In genomic region chr19:9936151-9937000, GRCh38 we compare ENCODE assay signal across 9 cellular contexts. TPM values are rescaled to one million over a fixed set of nuclear protein-coding genes. Genes with fewer than 3 reads are reported as not detected.
DNase-seq lines count a peak whose midpoint lies in the region; ATAC-seq, FAIRE-seq and TF ChIP-seq lines count a peak whose summit lies in the region.
"Had no signal": no experiment of that assay in that cellular context is flagged by ENCODE, and none has a peak within 500 bp of the region (broad histone marks: within the 10 kb centered on the region; RNA-seq: fewer than 3 reads in every experiment).

OLFM2 (minus strand) TSS chr19:9936515; CDS start chr19:9936366, 149 bp downstream.

- H3K9me3 ChIP-seq in H1 (ENCODE audit: insufficient read depth in 2 of 2, low read depth in 1 of 2, low read length in 1 of 2) (no peaks in the 10 kb centered on the region), neural progenitor cell (ENCODE audit: low read depth) (no peaks in the 10 kb centered on the region)

- peak within 1 kb of the TSS; percentile 96 for H3K18ac ChIP-seq in H1 (ENCODE audit: extremely low read depth, low read length)

- CTCF ChIA-PET in H1 (lab: Charles Lee; ENCODE audit: partially characterized antibody), result interaction anchor here (1.6 to 1.9 kb wide), 2 partner anchors 30 to 65 kb away, joined by 7 to 9 read pairs; no protein-coding TSS in a partner anchor

- peak within 1 kb of the TSS; percentile 47; the same call in 1 of the 2 replicates for H3K27ac ChIP-seq in H1 (ENCODE audit: low read depth, low read length)
- H3K27ac ChIP-seq in neural progenitor cell, result no peak within 1 kb of the TSS

- TF ChIP-seq EP300 in H1 (IDR thresholded peaks at IDR 0.05; ENCODE audit: borderline replicate concordance in 1 of 2, low read depth in 2 of 2, low read length in 2 of 2), result no peak

- H4K20me1 ChIP-seq in H1 (replicated peaks in 1 of 2; ENCODE audit: control insufficient read depth in 1 of 2, insufficient read depth in 2 of 2, low read length in 2 of 2) (peaks cover 2 to 7% of the 10 kb centered on the region in 2 experiments), neural progenitor cell (ENCODE audit: low read depth) (peaks cover 7% of the 10 kb centered on the region)

- 0% methylated on average over 1 of the region's 79 CpGs; no CpG with 5 or more reads in 1 of the 2 experiments for WGBS in H1 (ENCODE audit: extremely low coverage in 1 of 2, insufficient coverage in 1 of 2, insufficient read length in 1 of 2, insufficient replicate concordance in 2 of 2, low coverage in 1 of 2, low lambda C conversion rate in 2 of 2, missing lambda C conversion rate in 1 of 2), 2 experiments

- peak within 1 kb of the TSS; percentile 88 for H4K91ac ChIP-seq in H1 (replicated peaks; ENCODE audit: insufficient read length, low read length)

- peak within 1 kb of the TSS; percentile 86; the same call in 1 of the 2 replicates for H2BK5ac ChIP-seq in H1 (ENCODE audit: low read depth, low read length)

- H3K56ac ChIP-seq in H1 (replicated peaks; ENCODE audit: insufficient read length, low read depth, low read length), result peak within 1 kb of the TSS; percentile 77

- H3K4me3 Mint-ChIP-seq in neural progenitor cell, result peak within 1 kb of the TSS; percentile 95

- peaks cover 27% of the 10 kb centered on the region for H3K4me1 Mint-ChIP-seq in neural progenitor cell

- FAIRE-seq in H1 (lab: Jason Lieb, UNC), result no peak

- no peaks in the 10 kb centered on the region; the same call in 1 of the 2 replicates for H3K79me1 ChIP-seq in H1 (ENCODE audit: low read depth, low read length)

- peaks cover 12% of the 10 kb centered on the region for H3K23me2 ChIP-seq in H1 (ENCODE audit: low read depth, low read length)

- peak within 1 kb of the TSS; percentile 97 for H2AK5ac ChIP-seq in H1 (ENCODE audit: low read depth, low read length)

- H3K36me3 ChIP-seq in H1 (ENCODE audit: control insufficient read depth in 2 of 4, insufficient read depth in 4 of 4, low read length in 3 of 4) (no peaks in the 10 kb centered on the region), neural progenitor cell (no peaks in the 10 kb centered on the region)

- H3K9ac ChIP-seq in H1 (replicated peaks in 1 of 4; ENCODE audit: extremely low read depth in 1 of 4, low read depth in 3 of 4, low read length in 3 of 4) (peak within 1 kb of the TSS in 3 of 4 experiments; percentile 46 to 78 (median 51); a peak in 6 of 7 replicates), neural progenitor cell (no peak within 1 kb of the TSS)

- H3F3A ChIP-seq in neural progenitor cell (ENCODE audit: low read depth), result peaks cover 21% of the 10 kb centered on the region

- H3K79me2 ChIP-seq in H1 (ENCODE audit: control insufficient read depth in 1 of 2, insufficient read depth in 2 of 2, low read length in 2 of 2) (peaks cover 0 to 28% of the 10 kb centered on the region in 2 experiments; a peak in 1 of 4 replicates), neural progenitor cell (ENCODE audit: low read depth) (no peaks in the 10 kb centered on the region)

- H3K4me3 ChIP-seq in H1 (ENCODE audit: extremely low read depth in 1 of 4, insufficient read depth in 2 of 4, low read depth in 3 of 4, low read length in 4 of 4), result peak within 1 kb of the TSS; percentile 67 to 83 (median 80)
- peak within 1 kb of the TSS; percentile 91 for H3K4me3 ChIP-seq in neural progenitor cell

- no peak for TF ChIP-seq RAD21 in H1 (IDR thresholded peaks at IDR 0.05 in 1 of 2, conservative IDR thresholded peaks at IDR 0.05 in 1 of 2; ENCODE audit: low read depth in 2 of 2, low read length in 2 of 2)

- ATAC-seq in GM19397 (IDR thresholded peaks at IDR 0.05; ENCODE audit: unreplicated experiment), result no peak
- ATAC-seq in GM19351 (IDR thresholded peaks at IDR 0.05; ENCODE audit: unreplicated experiment), result no peak

- peak within 1 kb of the TSS; percentile 91 for H2BK12ac ChIP-seq in H1 (ENCODE audit: low read depth, low read length)

- TF ChIP-seq POLR2A in H1 (IDR thresholded peaks at IDR 0.05; ENCODE audit: control extremely low read depth in 1 of 2, low read depth in 2 of 2, low read length in 2 of 2), result no peak

- H3K27me3 ChIP-seq in H1 (replicated peaks in 1 of 4; ENCODE audit: control insufficient read depth in 3 of 4, extremely low read depth in 1 of 4, insufficient read depth in 3 of 4, low read length in 3 of 4) (peaks cover 0 to 2% (median 0%) of the 10 kb centered on the region in 4 experiments; a peak in 2 of 7 replicates), neural progenitor cell (peaks cover 33% of the 10 kb centered on the region)

- H3K36me3 Mint-ChIP-seq in neural progenitor cell, result no peaks in the 10 kb centered on the region

- peak within 1 kb of the TSS; percentile 96 for H2BK15ac ChIP-seq in H1 (ENCODE audit: low read length)

- peak within 1 kb of the TSS; percentile 19 for H3K4ac ChIP-seq in H1 (replicated peaks; ENCODE audit: insufficient read length, low read depth, low read length)

- POLR2A ChIA-PET in H1 (lab: Charles Lee; ENCODE audit: partially characterized antibody), result interaction anchor here (0.8 to 1.2 kb wide), 4 partner anchors 9 to 177 kb away, joined by 3 to 4 read pairs (median 4); no protein-coding TSS in a partner anchor

- H3K27ac Mint-ChIP-seq in neural progenitor cell, result peak within 1 kb of the TSS; percentile 81

- H3K27me3 Mint-ChIP-seq in neural progenitor cell (ENCODE audit: insufficient read depth, low read depth), result peaks cover 26% of the 10 kb centered on the region

- H2BK120ac ChIP-seq in H1 (replicated peaks; ENCODE audit: low read depth, low read length), result peak within 1 kb of the TSS; percentile 92

- peak within 1 kb of the TSS; percentile 88 to 98 for H3K4me2 ChIP-seq in H1 (ENCODE audit: insufficient read depth in 1 of 2, low read depth in 2 of 2, low read length in 2 of 2)
- H3K4me2 ChIP-seq in neural progenitor cell, result peak within 1 kb of the TSS; percentile 99

- H2BK20ac ChIP-seq in H1 (ENCODE audit: low read length), result 0 out of 2 replicates have a peak within 1 kb of the TSS, but pooled peaks have one; percentile 61

- no peaks in the 10 kb centered on the region for H3K9me3 Mint-ChIP-seq in neural progenitor cell

- DNase-seq in Daoy (ENCODE audit: low read depth) (peak; percentile 48), NCI-H2171 (lab: John Stamatoyannopoulos, UW) (peak; percentile 53), H1 (ENCODE audit: low read depth in 1 of 2, low spot score in 2 of 2) (peak in 1 of 2 experiments; percentile 84), neural progenitor cell (ENCODE audit: low spot score) (peak; percentile 90), cortex of kidney (lab: John Stamatoyannopoulos, UW) (no peak)
- DNase-seq in NK-92 treated with Interleukin-12 subunit alpha and Interleukin-12 subunit beta, amount 100 ng/mL, for 24 hours (lab: John Stamatoyannopoulos, UW), result no peak

- H4K5ac ChIP-seq in H1 (ENCODE audit: insufficient read length, low read depth, low read length), result peak within 1 kb of the TSS; percentile 90

- no peak for TF ChIP-seq CTCF in H1 (IDR thresholded peaks at IDR 0.05; ENCODE audit: control extremely low read depth in 1 of 3, insufficient read depth in 1 of 3, low read depth in 1 of 3, low read length in 3 of 3)
- no peak for TF ChIP-seq CTCF in neural progenitor cell (IDR thresholded peaks at IDR 0.05)

- H3K4me1 ChIP-seq in H1 (replicated peaks in 1 of 4; ENCODE audit: control insufficient read depth in 3 of 4, insufficient read depth in 4 of 4, low read length in 3 of 4), result peaks cover 4 to 14% (median 8%) of the 10 kb centered on the region in 4 experiments
- peaks cover 10% of the 10 kb centered on the region for H3K4me1 ChIP-seq in neural progenitor cell

- no peak within 1 kb of the TSS; the same call in 1 of the 2 replicates for H2AFZ ChIP-seq in H1 (ENCODE audit: low read length)
- peak within 1 kb of the TSS; percentile 57 for H2AFZ ChIP-seq in neural progenitor cell (replicated peaks)

- H3K23ac ChIP-seq in H1 (ENCODE audit: insufficient read length), result no peak within 1 kb of the TSS

- no peak within 1 kb of the TSS for H3K14ac ChIP-seq in H1 (ENCODE audit: insufficient read length)

- H4K8ac ChIP-seq in H1 (ENCODE audit: extremely low read depth, insufficient read depth, low read length), result peak within 1 kb of the TSS; percentile 47

TF ChIP-seq in H1, 55 proteins besides CTCF, POLR2A, EP300 and RAD21 (continues in another document):
- peak; percentile 39 for TF ChIP-seq KDM4A (IDR thresholded peaks at IDR 0.05; ENCODE audit: low read depth, low read length, severe bottlenecking)

RNA-seq across cellular contexts. Expression of gene OLFM2, which starts in this region (rescaled TPM):
- total RNA-seq in Daoy (2014; rRNA removed; shearing (Covaris generic)), result 8.2 and 15.7 TPM in 2 replicates
- total RNA-seq in H1 (2021; fragmentation: NEBNext Ultra II Directional; extraction: Animal tissue kit (Norgen Biotek cat#: 25700)), result 68.2 and 72.0 TPM in 2 replicates
- 151 and 238 TPM in 2 replicates for polyA plus RNA-seq in H1 (2011; rRNA removed)
- 133 TPM for polyA plus RNA-seq in H1 (2011; cell fraction: cytosol; rRNA removed)
- polyA plus RNA-seq in H1 (2011; cell fraction: nucleus; rRNA removed), result 130 TPM
- 45.7 to 81.7 TPM (median 69.5 TPM) in 4 replicates for polyA plus RNA-seq in H1 (2012, experiment 1 of 2)
- polyA plus RNA-seq in H1 (2012, experiment 2 of 2), result 69.6 TPM
- 86.9 TPM for polyA plus RNA-seq in H1 (2013, experiment 1 of 2)
- polyA plus RNA-seq in H1 (2013, experiment 2 of 2), result 91.1 TPM
- polyA minus RNA-seq in H1 (2011; rRNA and poly(A)+ RNA removed), result 61.1 and 62.1 TPM in 2 replicates
- polyA minus RNA-seq in H1 (2011; cell fraction: cytosol; rRNA and poly(A)+ RNA removed), result 74.7 TPM
- polyA minus RNA-seq in H1 (2011; cell fraction: nucleus; rRNA and poly(A)+ RNA removed), result 48.8 TPM
- total RNA-seq in neural progenitor cell (ENCODE audit: low replicate concordance), result 11.4 and 26.4 TPM in 2 replicates
- total RNA-seq: HT1080 had no signal

Comparison
In these comparisons a context has a peak if more than half of its experiments do, and no peak if none do; other contexts are left out.
1. DNase-seq: peak in Daoy (single experiment), NCI-H2171 (single experiment) and neural progenitor cell (single experiment); none in NK-92 treated with Interleukin-12 subunit alpha and Interleukin-12 subunit beta, amount 100 ng/mL, for 24 hours (single experiment) and cortex of kidney (single experiment).